Comparison of ENCODE assay signal across 1 cellular context in genomic region chr5:41748631-41749030, GRCh38.
TF ChIP-seq lines count a peak whose summit lies in the region.

No MANE protein-coding gene starts in this region.

TF ChIP-seq in SK-N-SH, 30 proteins besides CTCF, POLR2A, EP300 and RAD21 (continued from another document):
- TF ChIP-seq MEF2A (IDR thresholded peaks at IDR 0.05; ENCODE audit: borderline replicate concordance, low read depth): no peak
